ENCODE assay signal across 8 cellular contexts in genomic region chr5:173283318-173284288, GRCh38. TPM values are rescaled to one million over a fixed set of nuclear protein-coding genes. Genes with fewer than 3 reads are reported as not detected.
DNase-seq lines count a peak whose midpoint lies in the region; ATAC-seq and TF ChIP-seq lines count a peak whose summit lies in the region.

No MANE protein-coding gene starts in this region.

- H3K79me1 ChIP-seq in neuronal stem cell (ENCODE audit: low read depth, low read length), result no peaks in the 10 kb centered on the region

- peaks cover 4% of the 10 kb centered on the region in 2 donors for H3K4me1 ChIP-seq in neuronal stem cell (ENCODE audit: control insufficient read depth in 2 of 2, insufficient read depth in 1 of 2, low read depth in 1 of 2, low read length in 2 of 2)
- H3K4me1 ChIP-seq in thoracic aorta (ENCODE audit: control insufficient read depth in 1 of 2, low read depth in 2 of 2), result peaks cover 0 to 8% of the 10 kb centered on the region in 2 donors

- H3K23ac ChIP-seq in neuronal stem cell (ENCODE audit: low read depth, low read length, poor library complexity), result no peak overlapping the region

- H3K4ac ChIP-seq in neuronal stem cell (ENCODE audit: low read length), result no peak overlapping the region

- peak overlapping the region; percentile 94 for H2AFZ ChIP-seq in neuronal stem cell (ENCODE audit: low read length)

- no peak overlapping the region for H2BK120ac ChIP-seq in neuronal stem cell (ENCODE audit: low read depth, low read length)

- no CpG with 5 or more reads among the region's 45 CpGs for WGBS in neuronal stem cell (ENCODE audit: extremely low coverage in 2 of 2, insufficient read length in 2 of 2, insufficient replicate concordance in 1 of 2), 2 donors

- H3K9ac ChIP-seq in neuronal stem cell (ENCODE audit: low read depth, low read length, poor library complexity), result no peak overlapping the region

- no peak overlapping the region for H2BK5ac ChIP-seq in neuronal stem cell (ENCODE audit: low read length)

- DNase-seq in COLO829 (ENCODE audit: low spot score), result peak; percentile 43
- DNase-seq in HK-2 (ENCODE audit: unreplicated experiment), result peak; percentile 86
- DNase-seq in OCI-M2 (lab: John Stamatoyannopoulos, UW; ENCODE audit: unreplicated experiment), result peak; percentile 6
- DNase-seq in activated T-helper 1 cell treated with Interleukin-2 at 50 U/mL for 16 hours (ENCODE audit: low read depth), result peak; percentile 35
- DNase-seq in fibroblast of peridontal ligament (ENCODE audit: extremely low read depth), result peak; percentile 28
- no peak for DNase-seq in neuronal stem cell (ENCODE audit: low spot score)
- DNase-seq in thoracic aorta (ENCODE audit: low spot score), result no peak

- peak overlapping the region; percentile 12 to 70 for H3K4me3 ChIP-seq in neuronal stem cell (ENCODE audit: low read length in 2 of 2)
- peak overlapping the region; percentile 60 for H3K4me3 ChIP-seq in thoracic aorta

- H3K27ac ChIP-seq in neuronal stem cell (replicated peaks; ENCODE audit: low read length) (no peak overlapping the region), thoracic aorta (no peak overlapping the region)

- H3K27me3 ChIP-seq in neuronal stem cell (ENCODE audit: control insufficient read depth in 3 of 3, insufficient read depth in 3 of 3, low read depth in 1 of 3, low read length in 3 of 3), result peaks cover 0 to 69% (median 15%) of the 10 kb centered on the region in 3 experiments
- peaks cover 8% of the 10 kb centered on the region for H3K27me3 ChIP-seq in thoracic aorta (replicated peaks; ENCODE audit: insufficient read depth)

- peak overlapping the region; percentile 35 for H4K91ac ChIP-seq in neuronal stem cell (ENCODE audit: low read depth, low read length, poor library complexity)

- peak; percentile 85 for ATAC-seq in GM19467 (IDR thresholded peaks at IDR 0.05; ENCODE audit: unreplicated experiment)
- ATAC-seq in thoracic aorta (ENCODE audit: insufficient number of reproducible peaks, low FRiP score, low read depth), result no peak

- peaks cover 3 to 5% of the 10 kb centered on the region in 2 donors for H3K9me3 ChIP-seq in neuronal stem cell (replicated peaks in 1 of 2; ENCODE audit: control insufficient read depth in 2 of 2, insufficient read depth in 1 of 2, low read depth in 1 of 2, low read length in 2 of 2)
- no peaks in the 10 kb centered on the region for H3K9me3 ChIP-seq in thoracic aorta

- peak overlapping the region; percentile 90 for H3K18ac ChIP-seq in neuronal stem cell (ENCODE audit: low read length)

- H3K4me2 ChIP-seq in neuronal stem cell (ENCODE audit: insufficient read depth, low read length, poor library complexity, severe bottlenecking), result peak overlapping the region; percentile 55

- H2BK12ac ChIP-seq in neuronal stem cell (ENCODE audit: low read length), result no peak overlapping the region

- H3K36me3 ChIP-seq in neuronal stem cell (replicated peaks in 1 of 2; ENCODE audit: control insufficient read depth in 2 of 2, insufficient read depth in 2 of 2, low read length in 2 of 2) (no peaks in the 10 kb centered on the region), thoracic aorta (no peaks in the 10 kb centered on the region)

- no peak overlapping the region for H4K8ac ChIP-seq in neuronal stem cell (ENCODE audit: low read depth, low read length)

- peak overlapping the region; percentile 79 for H2BK15ac ChIP-seq in neuronal stem cell (ENCODE audit: low read length)

- peak overlapping the region; percentile 33 for H2AK5ac ChIP-seq in neuronal stem cell (ENCODE audit: low read depth, low read length)

- peak; percentile 58 for TF ChIP-seq CTCF in thoracic aorta (IDR thresholded peaks at IDR 0.05)

- H3K14ac ChIP-seq in neuronal stem cell (ENCODE audit: low read length), result peak overlapping the region; percentile 21

RNA-seq across cellular contexts. Expression of gene STC2, which starts 44.6 kb away (rescaled TPM):
- 5.7 TPM for polyA plus RNA-seq in neuronal stem cell (2013, experiment 1 of 2)
- polyA plus RNA-seq in neuronal stem cell (2013, experiment 2 of 2), result 6.0 TPM
- 1 to 10 TPM; 2.0 to 8.8 TPM for total RNA-seq in thoracic aorta

RNA-seq across cellular contexts. Expression of gene NKX2-5, which starts 48.6 kb away (rescaled TPM):
- polyA plus RNA-seq in neuronal stem cell (2013, experiment 1 of 2), result 0.13 TPM
- polyA plus RNA-seq in neuronal stem cell (2013, experiment 2 of 2), result 0.08 TPM
- not detected for total RNA-seq in thoracic aorta

Comparison
In these comparisons a context has a peak if more than half of its experiments do, and no peak if none do; other contexts are left out.
1. DNase-seq: peak in COLO829 (single experiment), HK-2 (single experiment), OCI-M2 (single experiment), activated T-helper 1 cell treated with Interleukin-2 at 50 U/mL for 16 hours (single experiment) and fibroblast of peridontal ligament (single experiment); none in neuronal stem cell (single experiment) and thoracic aorta (single experiment).